12 cellular contexts compared by ENCODE assay signal in genomic region chr12:102430661-102431060, GRCh38.
"Had no signal": no experiment of that assay in that cellular context is flagged by ENCODE, and none has a peak within 500 bp of the region (broad histone marks: within the 10 kb centered on the region; RNA-seq: fewer than 3 reads in every experiment).

No MANE protein-coding gene starts in this region.

- H3K36me3 ChIP-seq: ovary, tibial nerve had no signal

- H3K27me3 ChIP-seq: ovary, tibial nerve had no signal

- H3K4me3 ChIP-seq: ovary, tibial nerve had no signal

- DNase-seq: activated CD4-positive, alpha-beta T cell treated with anti-CD3 and anti-CD28 coated beads, Interleukin-2, amount 50 U/mL, for 1 hour; activated CD8-positive, alpha-beta memory T cell treated with anti-CD3 and anti-CD28 coated beads for 24 hours; activated naive CD8-positive, alpha-beta T cell treated with anti-CD3 and anti-CD28 coated beads, Interleukin-2, amount 10 ng/mL, durations not matched to agents 7 days and 5 days; dermis blood vessel endothelial cell; hippocampal formation; kidney; ovary; stimulated activated CD4-positive, alpha-beta T cell treated with anti-CD3 and anti-CD28 coated beads, Interleukin-2, amount 100 ng/mL, for 48 hours had no signal

- H3K27ac ChIP-seq: epithelial cell of prostate, ovary had no signal

- ATAC-seq: activated CD4-positive, CD25-positive, alpha-beta regulatory T cell treated with anti-CD3 and anti-CD28 coated beads, Interleukin-2, amount 50 U/mL, for 24 hours; stimulated activated memory B cell treated with anti-CD40 and anti-IgM and Interleukin-4, amounts not matched to agents 10 μg/mL and 1 μg/mL and 100 μg/mL, for 72 hours had no signal

- H3K9me3 ChIP-seq: ovary, tibial nerve had no signal
